ENCODE assay signal across 21 cellular contexts in genomic region chr12:11805680-11806079, GRCh38.
A peak's percentile ranks its signal among the peaks of the same experiment; 100 is the strongest.
DNase-seq lines count a peak whose midpoint lies in the region; ATAC-seq, FAIRE-seq and TF ChIP-seq lines count a peak whose summit lies in the region.
"Had no signal": no experiment of that assay in that cellular context is flagged by ENCODE, and none has a peak within 500 bp of the region (broad histone marks: within the 10 kb centered on the region; RNA-seq: fewer than 3 reads in every experiment).

No MANE protein-coding gene starts in this region.

- H3K4me1 ChIP-seq in HepG2 (ENCODE audit: insufficient read depth, low read length) (peaks cover 15% of the 10 kb centered on the region), right lobe of liver (no peaks in the 10 kb centered on the region), stomach (peaks cover 0 to 24% (median 2%) of the 10 kb centered on the region in 4 donors)

- TF ChIP-seq POLR2A in HepG2 (IDR thresholded peaks at IDR 0.05; ENCODE audit: insufficient read depth in 1 of 2, low read depth in 2 of 2, low read length in 2 of 2) = no peak
- no peak for TF ChIP-seq POLR2A in right lobe of liver (IDR thresholded peaks at IDR 0.05)
- TF ChIP-seq POLR2A in stomach (IDR thresholded peaks at IDR 0.05) = no peak

- no peaks in the 10 kb centered on the region for H4K20me1 ChIP-seq in HepG2 (ENCODE audit: insufficient read depth, low read length)

- no peak overlapping the region for H3K4me3 ChIP-seq in HepG2 (replicated peaks in 1 of 3; ENCODE audit: insufficient read depth in 1 of 3, low read depth in 2 of 3, low read length in 3 of 3)
- H3K4me3 ChIP-seq in right lobe of liver = no peak overlapping the region
- no peak overlapping the region for H3K4me3 ChIP-seq in stomach
- H3K4me3 ChIP-seq: esophagus muscularis mucosa, Peyer's patch, sigmoid colon, SK-N-MC had no signal

- no peak overlapping the region for H2AFZ ChIP-seq in HepG2 (ENCODE audit: low read length)

- BruUV-seq in HepG2 (replicated peaks; lab: Mats Ljungman, UMichigan) = no TSS peak

- no peak for TF ChIP-seq RAD21 in HepG2 (CRISPR knock-in tag; IDR thresholded peaks at IDR 0.05)

- TF ChIP-seq CTCF in HepG2 (CRISPR knock-in tag; IDR thresholded peaks at IDR 0.05) (no peak), right lobe of liver (IDR thresholded peaks at IDR 0.05) (no peak), stomach (IDR thresholded peaks at IDR 0.05) (no peak)

- FAIRE-seq in HepG2 (lab: Jason Lieb, UNC) (peak; percentile 36), colon (lab: Jason Lieb, UNC) (peak; percentile 92), urothelium cell line (lab: Jason Lieb, UNC) (peak; percentile 55)
- FAIRE-seq: G401.6 had no signal

- ATAC-seq in HepG2 = peak; percentile 55
- no peak for ATAC-seq in right lobe of liver

- no peaks in the 10 kb centered on the region for H3K36me3 ChIP-seq in HepG2 (replicated peaks in 1 of 2; ENCODE audit: control insufficient read depth in 1 of 2, insufficient read depth in 2 of 2, low read length in 2 of 2)
- no peaks in the 10 kb centered on the region for H3K36me3 ChIP-seq in right lobe of liver
- no peaks in the 10 kb centered on the region for H3K36me3 ChIP-seq in stomach
- H3K36me3 ChIP-seq: esophagus muscularis mucosa, Peyer's patch, sigmoid colon had no signal

- H3K4me2 ChIP-seq in HepG2 (ENCODE audit: low read depth, low read length) = no peak overlapping the region

- in situ Hi-C loops in HepG2 (cut with HindIII; ENCODE audit: extremely low pct_ligation_motif_present, low pct_unique_long_range_greater_than_20kb) = no loop called here

- 7% methylated on average over 3 of the region's 3 CpGs for WGBS in HepG2 (ENCODE audit: low lambda C conversion rate)
- WGBS in right lobe of liver (ENCODE audit: insufficient coverage, low coverage, low lambda C conversion rate, missing lambda C conversion rate) = 86% methylated on average over 2 of the region's 3 CpGs
- WGBS in stomach, 5 donors = 53 to 75% (median 69%) methylated on average over 3 of the region's 3 CpGs

- no peak for TF ChIP-seq EP300 in HepG2 (IDR thresholded peaks at IDR 0.05; ENCODE audit: low read depth in 2 of 2, low read length in 2 of 2)
- no peak for TF ChIP-seq EP300 in HepG2 (CRISPR knock-in tag; IDR thresholded peaks at IDR 0.05; ENCODE audit: borderline replicate concordance)
- no peak for TF ChIP-seq EP300 in stomach (IDR thresholded peaks at IDR 0.05)

- H3K27ac ChIP-seq in HepG2 (ENCODE audit: extremely low read length, insufficient read depth, low read length) (no peak overlapping the region), right lobe of liver (no peak overlapping the region), stomach (no peak overlapping the region)
- H3K27ac ChIP-seq: SK-N-MC had no signal

- intact Hi-C loops in HepG2 (cut with micrococcal nuclease; ENCODE audit: unreplicated experiment) (loop anchor here (2.0 kb wide), 1 partner anchor 61 kb away; no protein-coding TSS in a partner anchor), right lobe of liver (cut with DNase I) (no loop called here), stomach (cut with DNase I; ENCODE audit: low total_unique reads) (no loop called here)

- no peaks in the 10 kb centered on the region for H3K79me2 ChIP-seq in HepG2 (ENCODE audit: insufficient read depth, low read length)

- POLR2A ChIA-PET in HepG2 (lab: Yijun Ruan, JAX) = no interaction called here

- CTCF ChIA-PET in HepG2 (lab: Yijun Ruan, JAX; ENCODE audit: low intra/inter-chr PET ratio, low total read pairs) = no interaction called here

- H3K27me3 ChIP-seq in HepG2 (ENCODE audit: control insufficient read depth in 1 of 2, insufficient read depth in 2 of 2, low read length in 2 of 2) = no peaks in the 10 kb centered on the region
- no peaks in the 10 kb centered on the region for H3K27me3 ChIP-seq in right lobe of liver
- no peaks in the 10 kb centered on the region for H3K27me3 ChIP-seq in stomach
- H3K27me3 ChIP-seq: esophagus muscularis mucosa, Peyer's patch, sigmoid colon had no signal

- H3K9me3 ChIP-seq in HepG2 (ENCODE audit: low read length) (no peaks in the 10 kb centered on the region), right lobe of liver (no peaks in the 10 kb centered on the region), stomach (no peaks in the 10 kb centered on the region)
- H3K9me3 ChIP-seq: esophagus muscularis mucosa, Peyer's patch, sigmoid colon had no signal

- DNase-seq in HepG2 (ENCODE audit: low spot score) (peak; percentile 64), right lobe of liver (no peak), NCI-H2081 treated with DMSO at 0.1 percent for 48 hours (lab: John Stamatoyannopoulos, UW) (peak; percentile 43), urothelium cell line (ENCODE audit: low spot score) (no peak), stomach (no peak)
- DNase-seq in activated CD4-positive, alpha-beta T cell treated with anti-CD3 and anti-CD28 coated beads, Interleukin-2, amount 50 U/mL, for 48 hours = no peak
- no peak for DNase-seq in activated CD8-positive, alpha-beta memory T cell treated with anti-CD3 and anti-CD28 coated beads, Interleukin-2, amount 50 U/mL, for 48 hours
- DNase-seq: activated CD4-positive, CD25-positive, alpha-beta regulatory T cell treated with anti-CD3 and anti-CD28 coated beads, Interleukin-2, amount 50 U/mL, for 72 hours; activated CD8-positive, alpha-beta memory T cell treated with anti-CD3 and anti-CD28 coated beads, Interleukin-2, amount 50 U/mL, for 4 hours; amniotic stem cell; caudate nucleus; CD4-positive, alpha-beta T cell; effector CD4-positive, alpha-beta T cell; NCI-H1436 treated with DMSO at 0.1 percent for 48 hours; Peyer's patch; sigmoid colon; T1000 had no signal

- no peak overlapping the region for H3K9ac ChIP-seq in HepG2 (ENCODE audit: insufficient read depth, low read depth, low read length)

TF ChIP-seq in HepG2, 621 proteins besides CTCF, POLR2A, EP300 and RAD21 (continues in another document):
- TF ChIP-seq PHF20 (CRISPR knock-in tag; IDR thresholded peaks at IDR 0.05) (no peak), RELA (CRISPR knock-in tag; IDR thresholded peaks at IDR 0.05) (no peak), ZNF644 (CRISPR knock-in tag; IDR thresholded peaks at IDR 0.05; ENCODE audit: low read depth) (0 out of 2 replicates have a peak, but pooled peaks have one; percentile 25), PAWR (CRISPR knock-in tag; IDR thresholded peaks at IDR 0.05; ENCODE audit: borderline replicate concordance) (no peak), PRMT3 (CRISPR knock-in tag; IDR thresholded peaks at IDR 0.05; ENCODE audit: borderline replicate concordance, low read depth) (no peak), FOXA1 (IDR thresholded peaks at IDR 0.05) (peak; percentile 68), FOXA1 (CRISPR knock-in tag; IDR thresholded peaks at IDR 0.05) (peak; percentile 52), FOXA3 (CRISPR knock-in tag; IDR thresholded peaks at IDR 0.05) (peak; percentile 56), ETS1 (CRISPR knock-in tag; IDR thresholded peaks at IDR 0.05) (no peak), CREB1 (IDR thresholded peaks at IDR 0.05) (peak; percentile 72), CREB1 (CRISPR knock-in tag; IDR thresholded peaks at IDR 0.05) (peak; percentile 25; the same call in 1 of the 2 replicates), ZNF207 (IDR thresholded peaks at IDR 0.05; ENCODE audit: borderline replicate concordance) (no peak), HOXD1 (CRISPR knock-in tag; IDR thresholded peaks at IDR 0.05) (no peak), MAFG (CRISPR knock-in tag; IDR thresholded peaks at IDR 0.05) (no peak), FOXJ3 (CRISPR knock-in tag; IDR thresholded peaks at IDR 0.05; ENCODE audit: borderline replicate concordance) (no peak), CCDC6 (CRISPR knock-in tag; IDR thresholded peaks at IDR 0.05) (no peak), NFATC3 (CRISPR knock-in tag; IDR thresholded peaks at IDR 0.05) (no peak), HOXA3 (CRISPR knock-in tag; IDR thresholded peaks at IDR 0.05) (peak; percentile 31; the same call in 1 of the 2 replicates), PBX2 (CRISPR knock-in tag; IDR thresholded peaks at IDR 0.05) (no peak)

Comparison
In these comparisons a context has a peak if more than half of its experiments do, and no peak if none do; other contexts are left out.
1. DNase-seq: peak in HepG2 (single experiment) and NCI-H2081 treated with DMSO at 0.1 percent for 48 hours (single experiment); none in right lobe of liver (0 of 3), urothelium cell line (single experiment), stomach (single experiment), activated CD4-positive, alpha-beta T cell treated with anti-CD3 and anti-CD28 coated beads, Interleukin-2, amount 50 U/mL, for 48 hours (0 of 2) and activated CD8-positive, alpha-beta memory T cell treated with anti-CD3 and anti-CD28 coated beads, Interleukin-2, amount 50 U/mL, for 48 hours (single experiment).